Comparison of ENCODE assay signal across 10 cellular contexts in genomic region chr21:41706678-41707077, GRCh38.
DNase-seq lines count a peak whose midpoint lies in the region; ATAC-seq and TF ChIP-seq lines count a peak whose summit lies in the region.
"Had no signal": no experiment of that assay in that cellular context is flagged by ENCODE, and none has a peak within 500 bp of the region (broad histone marks: within the 10 kb centered on the region; RNA-seq: fewer than 3 reads in every experiment).

No MANE protein-coding gene starts in this region.

- POLR2A ChIA-PET in MCF 10A (lab: Yijun Ruan, JAX) = interaction anchor here (1.3 to 3.1 kb wide), 6 partner anchors 23 to 94 kb away, joined by 3 to 27 read pairs (median 9); no protein-coding TSS in a partner anchor

- H3K4me1 Mint-ChIP-seq in MCF 10A (ENCODE audit: insufficient read depth, unreplicated experiment) = peaks cover 21% of the 10 kb centered on the region

- CTCF ChIA-PET in MCF 10A (lab: Yijun Ruan, JAX) = interaction anchor here (0.9 kb wide), 1 partner anchor 20 kb away, joined by 3 read pairs; no protein-coding TSS in a partner anchor

- no peaks in the 10 kb centered on the region for H3K36me3 Mint-ChIP-seq in MCF 10A (ENCODE audit: insufficient read depth, unreplicated experiment)

- no peak for TF ChIP-seq CTCF in MCF 10A (IDR thresholded peaks at IDR 0.05; ENCODE audit: unreplicated experiment)
- no peak for TF ChIP-seq CTCF in psoas muscle (IDR thresholded peaks at IDR 0.05)

- DNase-seq in DMS53 (lab: John Stamatoyannopoulos, UW) = peak; percentile 85
- peak; percentile 50 for DNase-seq in HT-29 (ENCODE audit: low spot score)
- peak; percentile 58 for DNase-seq in MCF 10A (ENCODE audit: unreplicated experiment)
- DNase-seq in mucosa of gallbladder (ENCODE audit: low spot score) = peak; percentile 79
- no peak for DNase-seq in psoas muscle
- no peak for DNase-seq in Right ventricle myocardium superior
- DNase-seq in NCI-H1105 (lab: John Stamatoyannopoulos, UW) = no peak
- DNase-seq: NCI-H1436 had no signal

- H3K36me3 ChIP-seq in psoas muscle (ENCODE audit: insufficient read depth in 1 of 2, low read depth in 1 of 2) = no peaks in the 10 kb centered on the region
- H3K36me3 ChIP-seq: gastroesophageal sphincter had no signal

- H3K9me3 Mint-ChIP-seq in MCF 10A (ENCODE audit: unreplicated experiment) = peaks cover 6% of the 10 kb centered on the region

- no peak for ATAC-seq in psoas muscle
- ATAC-seq in Right ventricle myocardium superior (ENCODE audit: poor library complexity) = no peak
- ATAC-seq: gastroesophageal sphincter had no signal

- BruUV-seq in MCF 10A (replicated peaks; lab: Mats Ljungman, UMichigan) = no TSS peak

- 60 to 67% (median 66%) methylated on average over 3 of the region's 3 CpGs for WGBS in psoas muscle, 3 donors

- H3K4me1 ChIP-seq in psoas muscle = no peaks in the 10 kb centered on the region
- H3K4me1 ChIP-seq: gastroesophageal sphincter had no signal

- H3K27ac Mint-ChIP-seq in MCF 10A (ENCODE audit: low read depth, unreplicated experiment) = no peak overlapping the region

- H3K27me3 Mint-ChIP-seq in MCF 10A (ENCODE audit: insufficient read depth, unreplicated experiment) = no peaks in the 10 kb centered on the region

- H3K4me3 ChIP-seq in psoas muscle = no peak overlapping the region
- H3K4me3 ChIP-seq: gastroesophageal sphincter, smooth muscle cell had no signal

- no peaks in the 10 kb centered on the region for H3K9me3 ChIP-seq in psoas muscle

- intact Hi-C loops in MCF 10A (cut with micrococcal nuclease) = no loop called here
- intact Hi-C loops in psoas muscle (cut with DNase I) = no loop called here
- intact Hi-C loops in Right ventricle myocardium superior (cut with DNase I) = no loop called here

- no peak overlapping the region for H3K4me3 Mint-ChIP-seq in MCF 10A (ENCODE audit: unreplicated experiment)

- H3K27ac ChIP-seq in psoas muscle = no peak overlapping the region
- H3K27ac ChIP-seq: gastroesophageal sphincter had no signal

- H3K27me3 ChIP-seq in psoas muscle (ENCODE audit: insufficient read depth in 3 of 3, low read length in 2 of 3) = no peaks in the 10 kb centered on the region

Comparison
In these comparisons a context has a peak if more than half of its experiments do, and no peak if none do; other contexts are left out.
1. DNase-seq: peak in DMS53 (single experiment), HT-29 (single experiment), MCF 10A (single experiment) and mucosa of gallbladder (single experiment); none in psoas muscle (0 of 2), Right ventricle myocardium superior (single experiment) and NCI-H1105 (single experiment).